ENCODE assay signal across 28 cellular contexts in the genomic region with DNA sequence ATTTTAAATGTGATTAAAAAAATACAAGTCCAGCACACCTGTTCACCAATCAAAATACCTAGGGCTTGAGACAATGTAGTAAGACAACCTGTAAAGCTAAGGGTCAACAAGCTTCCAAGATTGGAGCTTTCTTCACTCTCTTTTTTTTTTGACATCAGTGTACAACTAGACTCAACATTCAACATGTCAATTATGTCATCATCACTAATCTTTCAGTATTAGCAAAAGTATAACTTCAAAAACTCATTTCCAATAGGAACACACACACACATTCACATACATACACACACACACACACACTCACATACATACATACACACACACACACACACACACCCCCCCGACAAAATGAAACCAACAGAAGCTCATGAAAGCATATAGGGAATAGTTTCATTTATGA. TPM values are rescaled to one million over a fixed set of nuclear protein-coding genes. Genes with fewer than 3 reads are reported as not detected.
"Had no signal": no experiment of that assay in that cellular context is flagged by ENCODE, and none has a peak within 500 bp of the region (broad histone marks: within the 10 kb centered on the region; RNA-seq: fewer than 3 reads in every experiment).

No MANE protein-coding gene starts in this region.

- H3K27me3 Mint-ChIP-seq: activated CD4-positive, alpha-beta memory T cell treated with anti-CD3 and anti-CD28 coated beads, Interleukin-2, amount 10 ng/mL, durations not matched to agents 7 days and 5 days; activated CD4-positive, alpha-beta T cell treated with anti-CD3 and anti-CD28 coated beads, Interleukin-2, amount 10 ng/mL, durations not matched to agents 7 days and 5 days; activated naive CD4-positive, alpha-beta T cell treated with anti-CD3 and anti-CD28 coated beads, Interleukin-2, amount 10 ng/mL, durations not matched to agents 7 days and 5 days; activated naive CD8-positive, alpha-beta T cell treated with anti-CD3 and anti-CD28 coated beads, Interleukin-2, amount 10 ng/mL, durations not matched to agents 7 days and 5 days; activated T-cell treated with anti-CD3 and anti-CD28 coated beads, Interleukin-2, amount 50 U/mL, for 24 hours; brain had no signal

- H3K9me3 ChIP-seq: ascending aorta, breast epithelium, colonic mucosa had no signal

- H3K4me1 ChIP-seq: ascending aorta, breast epithelium, colonic mucosa had no signal

- DNase-seq: activated CD4-positive, alpha-beta memory T cell treated with anti-CD3 and anti-CD28 coated beads, Interleukin-2, amount 10 ng/mL, durations not matched to agents 7 days and 5 days; activated CD4-positive, alpha-beta T cell treated with anti-CD3 and anti-CD28 coated beads for 1 hour; activated CD4-positive, alpha-beta T cell treated with anti-CD3 and anti-CD28 coated beads for 4 hours; activated CD4-positive, alpha-beta T cell treated with anti-CD3 and anti-CD28 coated beads, Interleukin-2, amount 10 ng/mL, durations not matched to agents 7 days and 5 days; activated CD4-positive, alpha-beta T cell treated with anti-CD3 and anti-CD28 coated beads, Interleukin-2, amount 50 U/mL, for 4 hours; activated CD8-positive, alpha-beta memory T cell treated with anti-CD3 and anti-CD28 coated beads, Interleukin-2, amount 50 U/mL, for 48 hours; activated gamma-delta T cell; activated naive CD4-positive, alpha-beta T cell; activated naive CD4-positive, alpha-beta T cell treated with anti-CD3 and anti-CD28 coated beads, Interleukin-2, amount 10 ng/mL, durations not matched to agents 7 days and 5 days; activated naive CD8-positive, alpha-beta T cell treated with anti-CD3 and anti-CD28 coated beads, Interleukin-2, amount 10 ng/mL, durations not matched to agents 7 days and 5 days; activated T-cell treated with anti-CD3 and anti-CD28 coated beads for 4 hours; activated T-cell treated with anti-CD3 and anti-CD28 coated beads, Interleukin-2, amount 50 U/mL, for 24 hours; activated T-cell treated with anti-CD3 and anti-CD28 coated beads, Interleukin-2, amount 50 U/mL, for 72 hours; central memory CD4-positive, alpha-beta T cell; cerebellar nuclear complex; colonic mucosa; effector CD8-positive, alpha-beta T cell; endodermal cell; foreskin fibroblast; head of caudate nucleus; T-helper 2 cell had no signal

- H3K9me3 Mint-ChIP-seq: activated CD4-positive, alpha-beta memory T cell treated with anti-CD3 and anti-CD28 coated beads, Interleukin-2, amount 10 ng/mL, durations not matched to agents 7 days and 5 days; activated CD4-positive, alpha-beta T cell treated with anti-CD3 and anti-CD28 coated beads, Interleukin-2, amount 10 ng/mL, durations not matched to agents 7 days and 5 days; activated naive CD4-positive, alpha-beta T cell treated with anti-CD3 and anti-CD28 coated beads, Interleukin-2, amount 10 ng/mL, durations not matched to agents 7 days and 5 days; activated naive CD4-positive, alpha-beta T cell treated with anti-CD3 and anti-CD28 coated beads, Interleukin-2, amount 50 U/mL, for 72 hours; activated naive CD8-positive, alpha-beta T cell treated with anti-CD3 and anti-CD28 coated beads, Interleukin-2, amount 10 ng/mL, durations not matched to agents 7 days and 5 days; activated T-cell treated with anti-CD3 and anti-CD28 coated beads, Interleukin-2, amount 50 U/mL, for 24 hours; endodermal cell had no signal

- H3K4me3 ChIP-seq: ascending aorta, breast epithelium, cardiac muscle cell, colonic mucosa had no signal

- H3K4me1 Mint-ChIP-seq: activated CD4-positive, alpha-beta memory T cell treated with anti-CD3 and anti-CD28 coated beads, Interleukin-2, amount 10 ng/mL, durations not matched to agents 7 days and 5 days; activated CD4-positive, alpha-beta T cell treated with anti-CD3 and anti-CD28 coated beads, Interleukin-2, amount 10 ng/mL, durations not matched to agents 7 days and 5 days; activated naive CD4-positive, alpha-beta T cell treated with anti-CD3 and anti-CD28 coated beads, Interleukin-2, amount 10 ng/mL, durations not matched to agents 7 days and 5 days; activated naive CD8-positive, alpha-beta T cell treated with anti-CD3 and anti-CD28 coated beads, Interleukin-2, amount 10 ng/mL, durations not matched to agents 7 days and 5 days had no signal

- H3K27ac ChIP-seq: ascending aorta, breast epithelium, cardiac muscle cell, colonic mucosa, VCaP had no signal

- H3K27ac Mint-ChIP-seq: activated CD4-positive, alpha-beta memory T cell treated with anti-CD3 and anti-CD28 coated beads, Interleukin-2, amount 10 ng/mL, durations not matched to agents 7 days and 5 days; activated CD4-positive, alpha-beta T cell treated with anti-CD3 and anti-CD28 coated beads, Interleukin-2, amount 10 ng/mL, durations not matched to agents 7 days and 5 days; activated naive CD4-positive, alpha-beta T cell treated with anti-CD3 and anti-CD28 coated beads, Interleukin-2, amount 10 ng/mL, durations not matched to agents 7 days and 5 days; activated naive CD4-positive, alpha-beta T cell treated with anti-CD3 and anti-CD28 coated beads, Interleukin-2, amount 50 U/mL, for 72 hours; activated naive CD8-positive, alpha-beta T cell treated with anti-CD3 and anti-CD28 coated beads, Interleukin-2, amount 10 ng/mL, durations not matched to agents 7 days and 5 days; activated T-cell treated with anti-CD3 and anti-CD28 coated beads, Interleukin-2, amount 50 U/mL, for 24 hours; activated T-cell treated with anti-CD3 and anti-CD28 coated beads, Interleukin-2, amount 50 U/mL, for 72 hours; endodermal cell; WTC11 had no signal

- H3K4me3 Mint-ChIP-seq: activated CD4-positive, alpha-beta memory T cell treated with anti-CD3 and anti-CD28 coated beads, Interleukin-2, amount 10 ng/mL, durations not matched to agents 7 days and 5 days; activated CD4-positive, alpha-beta T cell treated with anti-CD3 and anti-CD28 coated beads, Interleukin-2, amount 10 ng/mL, durations not matched to agents 7 days and 5 days; activated naive CD4-positive, alpha-beta T cell treated with anti-CD3 and anti-CD28 coated beads, Interleukin-2, amount 10 ng/mL, durations not matched to agents 7 days and 5 days; activated naive CD8-positive, alpha-beta T cell treated with anti-CD3 and anti-CD28 coated beads, Interleukin-2, amount 10 ng/mL, durations not matched to agents 7 days and 5 days; activated T-cell treated with anti-CD3 and anti-CD28 coated beads, Interleukin-2, amount 50 U/mL, for 24 hours; activated T-cell treated with anti-CD3 and anti-CD28 coated beads, Interleukin-2, amount 50 U/mL, for 72 hours; endodermal cell; WTC11 had no signal

- H3K36me3 Mint-ChIP-seq: activated naive CD4-positive, alpha-beta T cell treated with anti-CD3 and anti-CD28 coated beads, Interleukin-2, amount 10 ng/mL, durations not matched to agents 7 days and 5 days; activated naive CD4-positive, alpha-beta T cell treated with anti-CD3 and anti-CD28 coated beads, Interleukin-2, amount 50 U/mL, for 72 hours; activated naive CD8-positive, alpha-beta T cell treated with anti-CD3 and anti-CD28 coated beads, Interleukin-2, amount 10 ng/mL, durations not matched to agents 7 days and 5 days; brain; WTC11 had no signal

- H3K36me3 ChIP-seq: ascending aorta, breast epithelium, cardiac muscle cell, colonic mucosa had no signal

RNA-seq across cellular contexts. Expression of gene PACRG, which starts 26.2 kb away (rescaled TPM):
- total RNA-seq: activated CD4-positive, alpha-beta memory T cell treated with anti-CD3 and anti-CD28 coated beads, Interleukin-2, amount 10 ng/mL, durations not matched to agents 7 days and 5 days; activated T-cell treated with anti-CD3 and anti-CD28 coated beads, Interleukin-2, amount 50 U/mL, for 72 hours; ascending aorta had no signal
